ENCODE assay signal across 8 cellular contexts in the genomic region with DNA sequence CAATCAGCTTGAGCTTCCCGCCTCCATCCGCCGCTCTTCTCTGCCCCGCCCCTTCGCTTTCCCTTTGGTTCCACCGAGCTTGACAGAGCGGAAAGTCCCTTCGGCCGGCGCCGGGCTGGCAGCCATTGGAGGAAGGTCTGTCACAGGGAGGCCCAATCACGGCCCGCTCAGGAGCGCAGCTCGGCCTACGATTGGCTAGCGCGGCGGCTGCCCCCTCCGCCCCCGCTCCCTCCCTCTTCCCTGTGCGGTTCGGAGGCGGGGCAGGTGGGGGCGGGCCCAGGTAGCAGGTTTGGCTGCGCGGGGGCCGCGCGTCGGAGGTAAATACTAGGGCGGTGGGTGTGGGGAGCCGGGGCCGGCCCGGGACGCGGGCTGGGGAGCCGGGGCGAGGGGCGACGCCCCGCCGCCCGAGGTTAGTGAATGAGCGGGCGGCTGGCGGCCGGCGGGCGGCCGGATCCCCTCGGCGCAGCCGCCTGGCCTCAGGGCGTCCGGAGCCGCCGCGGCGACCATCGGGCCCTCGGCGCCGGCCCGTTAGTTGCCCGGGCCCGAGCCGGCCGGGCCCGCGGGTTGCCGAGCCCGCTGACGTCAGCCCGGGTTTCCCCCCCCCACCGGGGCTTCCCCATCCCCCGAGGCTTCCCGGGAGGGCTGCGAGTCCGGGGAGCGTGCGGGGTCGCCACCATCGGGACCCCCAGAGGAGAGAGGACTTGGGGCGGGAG. TPM values are rescaled to one million over a fixed set of nuclear protein-coding genes. Genes with fewer than 3 reads are reported as not detected.
DNase-seq lines count a peak whose midpoint lies in the region; ATAC-seq and TF ChIP-seq lines count a peak whose summit lies in the region.

TSS of gene CYLD (plus strand) at position 279 of the 713 bp plus-strand sequence. CDS start 7,613 bp downstream, outside the sequence.

- H4K5ac ChIP-seq in IMR-90 (ENCODE audit: low read depth, low read length), result peak within 1 kb of the TSS; percentile 68

- TF ChIP-seq RAD21 in IMR-90 (IDR thresholded peaks at IDR 0.05; ENCODE audit: low read length), result no peak

- DNase-seq in DMS 273 (lab: John Stamatoyannopoulos, UW; ENCODE audit: unreplicated experiment) (peak; percentile 100), IMR-90 (peak; percentile 99), OCI-M1 (lab: John Stamatoyannopoulos, UW) (peak; percentile 98), activated T-cell treated with anti-CD3 and anti-CD28 coated beads for 24 hours (ENCODE audit: low read depth) (peak; percentile 99), epidermal melanocyte (ENCODE audit: insufficient read length, low spot score) (peak; percentile 97), middle frontal gyrus (ENCODE audit: extremely low spot score, low spot score) (peak; percentile 99)
- peak; percentile 98 for DNase-seq in stimulated activated CD8-positive, alpha-beta memory T cell treated with anti-CD3 and anti-CD28 coated beads, Interleukin-2, amount 100 ng/mL, for 48 hours (ENCODE audit: low read depth in 2 of 2)

- no peak within 1 kb of the TSS for H2AK5ac ChIP-seq in IMR-90 (ENCODE audit: low read depth, low read length)

- H3K14ac ChIP-seq in IMR-90 (replicated peaks; ENCODE audit: low read depth, low read length), result peak within 1 kb of the TSS; percentile 54; the same call in 1 of the 2 replicates

- H2AFZ ChIP-seq in IMR-90 (replicated peaks; ENCODE audit: low read length, poor library complexity), result peak within 1 kb of the TSS; percentile 93

- no peak; the same call in 1 of the 2 replicates for TF ChIP-seq POLR2A in IMR-90 (IDR thresholded peaks at IDR 0.05; ENCODE audit: low read depth, low read length)

- peak within 1 kb of the TSS; percentile 28; the same call in 1 of the 3 replicates for H2BK15ac ChIP-seq in IMR-90 (ENCODE audit: low read depth, low read length)

- H3K9me3 ChIP-seq in IMR-90 (ENCODE audit: control insufficient read depth, insufficient read depth, low read length), result no peaks in the 10 kb centered on the region

- peak within 1 kb of the TSS; percentile 98 for H3K4me2 ChIP-seq in IMR-90 (ENCODE audit: low read depth, low read length)

- 0 out of 2 replicates have a peak within 1 kb of the TSS, but pooled peaks have one; percentile 12 for H3K23ac ChIP-seq in IMR-90 (ENCODE audit: low read depth, low read length)

- H3K79me1 ChIP-seq in IMR-90 (ENCODE audit: low read depth in 1 of 2, low read length in 2 of 2), result peaks cover 6 to 14% of the 10 kb centered on the region in 2 experiments; a peak in 2 of 4 replicates

- intact Hi-C loops in IMR-90 (cut with micrococcal nuclease), result loop anchor here (1.0 to 10.0 kb wide), 6 partner anchors 64 to 587 kb away; partner anchors contain the start of gene TENT4B

- WGBS in IMR-90 (ENCODE audit: extremely low coverage in 2 of 2, insufficient read length in 1 of 2), 2 experiments, result no CpG with 5 or more reads among the region's 85 CpGs

- no peak within 1 kb of the TSS for H3K56ac ChIP-seq in IMR-90 (ENCODE audit: extremely low read depth, insufficient read depth, low read length)

- H2BK5ac ChIP-seq in IMR-90 (ENCODE audit: low read depth, low read length, poor library complexity, severe bottlenecking), result peak within 1 kb of the TSS; percentile 47

- CTCF ChIA-PET in IMR-90 (lab: Yijun Ruan, JAX), result interaction anchor here (0.7 kb wide), 1 partner anchor 65 kb away, joined by 4 read pairs; no protein-coding TSS in a partner anchor

- peak within 1 kb of the TSS; percentile 79 for H2AK9ac ChIP-seq in IMR-90 (replicated peaks; ENCODE audit: low read depth, low read length, poor library complexity)

- peaks cover 8% of the 10 kb centered on the region for H3K27me3 ChIP-seq in IMR-90 (ENCODE audit: control insufficient read depth, insufficient read depth, low read length)

- H3K18ac ChIP-seq in IMR-90 (ENCODE audit: low read depth, low read length), result peak within 1 kb of the TSS; percentile 81

- H4K8ac ChIP-seq in IMR-90 (ENCODE audit: low read depth in 2 of 2, low read length in 2 of 2), result peak within 1 kb of the TSS; percentile 11 to 63; a peak in 1 of 4 replicates

- H3K4me3 ChIP-seq in IMR-90 (ENCODE audit: insufficient read depth, low read depth, low read length), result peak within 1 kb of the TSS; percentile 98

- POLR2A ChIA-PET in IMR-90 (lab: Charles Lee; ENCODE audit: unreplicated experiment), result interaction anchor here (1.4 kb wide), 1 partner anchor 10 kb away, joined by 5 read pairs; no protein-coding TSS in a partner anchor

- in situ Hi-C loops in IMR-90 (cut with MboI; ENCODE audit: low sequenced_read_pairs), result no loop called here

- no peak within 1 kb of the TSS for H2BK120ac ChIP-seq in IMR-90 (ENCODE audit: low read depth, low read length)

- H4K91ac ChIP-seq in IMR-90 (ENCODE audit: insufficient read depth, low read depth, low read length), result 0 out of 2 replicates have a peak within 1 kb of the TSS, but pooled peaks have one; percentile 18

- no peaks in the 10 kb centered on the region for H4K20me1 ChIP-seq in IMR-90 (ENCODE audit: insufficient read depth, low read length)

- dilution Hi-C loops in IMR-90 (cut with HindIII; ENCODE audit: low sequenced_read_pairs, unreplicated experiment), result no loop called here

- ATAC-seq in GM21528 (IDR thresholded peaks at IDR 0.05; ENCODE audit: low FRiP score, unreplicated experiment) (peak; percentile 91), IMR-90 (ENCODE audit: low read depth) (peak; percentile 97)

- H3K4ac ChIP-seq in IMR-90 (ENCODE audit: low read depth, low read length), result 0 out of 2 replicates have a peak within 1 kb of the TSS, but pooled peaks have one; percentile 36

- no peak for TF ChIP-seq CTCF in IMR-90 (conservative IDR thresholded peaks at IDR 0.05; ENCODE audit: low read depth, low read length)

- H2BK20ac ChIP-seq in IMR-90 (ENCODE audit: low read depth, low read length), result no peak within 1 kb of the TSS

- peak within 1 kb of the TSS; percentile 80 for H3K9ac ChIP-seq in IMR-90 (ENCODE audit: low read depth, low read length)

- BruUV-seq in IMR-90 (replicated peaks; lab: Mats Ljungman, UMichigan), result no TSS peak

- peak within 1 kb of the TSS; percentile 67 for H3K27ac ChIP-seq in IMR-90 (ENCODE audit: insufficient read depth, low read length)

- H3K9me1 ChIP-seq in IMR-90 (ENCODE audit: insufficient read depth, low read length), result no peaks in the 10 kb centered on the region; the same call in 1 of the 2 replicates

- peaks cover 9% of the 10 kb centered on the region for H3K4me1 ChIP-seq in IMR-90 (ENCODE audit: control insufficient read depth, insufficient read depth, low read length)

- H3K36me3 ChIP-seq in IMR-90 (ENCODE audit: control insufficient read depth, insufficient read depth, low read length), result peaks cover 4% of the 10 kb centered on the region

TF ChIP-seq in IMR-90, 13 proteins besides CTCF, POLR2A, EP300 and RAD21:
- TF ChIP-seq, protein P1, sequence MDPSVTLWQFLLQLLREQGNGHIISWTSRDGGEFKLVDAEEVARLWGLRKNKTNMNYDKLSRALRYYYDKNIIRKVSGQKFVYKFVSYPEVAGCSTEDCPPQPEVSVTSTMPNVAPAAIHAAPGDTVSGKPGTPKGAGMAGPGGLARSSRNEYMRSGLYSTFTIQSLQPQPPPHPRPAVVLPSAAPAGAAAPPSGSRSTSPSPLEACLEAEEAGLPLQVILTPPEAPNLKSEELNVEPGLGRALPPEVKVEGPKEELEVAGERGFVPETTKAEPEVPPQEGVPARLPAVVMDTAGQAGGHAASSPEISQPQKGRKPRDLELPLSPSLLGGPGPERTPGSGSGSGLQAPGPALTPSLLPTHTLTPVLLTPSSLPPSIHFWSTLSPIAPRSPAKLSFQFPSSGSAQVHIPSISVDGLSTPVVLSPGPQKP (IDR thresholded peaks at IDR 0.05; ENCODE audit: borderline replicate concordance, low read depth, low read length), result no peak
- peak; percentile 95 for TF ChIP-seq MAZ (IDR thresholded peaks at IDR 0.05; ENCODE audit: borderline replicate concordance, low read depth, low read length)
- TF ChIP-seq CEBPB (IDR thresholded peaks at IDR 0.05; ENCODE audit: low read depth, low read length), result no peak
- TF ChIP-seq MAFK (IDR thresholded peaks at IDR 0.05; ENCODE audit: low read depth, low read length), result no peak
- peak; percentile 41; the same call in 1 of the 2 replicates for TF ChIP-seq FOS (IDR thresholded peaks at IDR 0.05; ENCODE audit: low read depth, low read length)

RNA-seq across cellular contexts. Expression of gene CYLD, which starts in this region (rescaled TPM):
- 37.3 and 50.8 TPM in 2 replicates for total RNA-seq in IMR-90 (2012; rRNA removed)
- polyA plus RNA-seq in IMR-90 (2012; rRNA removed), result 12.9 and 16.2 TPM in 2 replicates
- 3.3 and 6.1 TPM in 2 replicates for polyA plus RNA-seq in IMR-90 (2012; cell fraction: cytosol; rRNA removed)
- 2.9 and 16.3 TPM in 2 replicates for polyA plus RNA-seq in IMR-90 (2012; cell fraction: nucleus; rRNA removed; ENCODE audit: low replicate concordance)

Comparison
In these comparisons a context has a peak if more than half of its experiments do, and no peak if none do; other contexts are left out.
1. Peak in every context shown above with its lines: DNase-seq, ATAC-seq, H3K4me3 ChIP-seq and H3K27ac ChIP-seq.